ENCODE assay signal across 16 cellular contexts in genomic region chr15:65920825-65921309, GRCh38. TPM values are rescaled to one million over a fixed set of nuclear protein-coding genes. Genes with fewer than 3 reads are reported as not detected.
DNase-seq lines count a peak whose midpoint lies in the region; ATAC-seq and TF ChIP-seq lines count a peak whose summit lies in the region.
"Had no signal": no experiment of that assay in that cellular context is flagged by ENCODE, and none has a peak within 500 bp of the region (broad histone marks: within the 10 kb centered on the region; RNA-seq: fewer than 3 reads in every experiment).

No MANE protein-coding gene starts in this region.

- TF ChIP-seq CTCF in mammary epithelial cell (conservative IDR thresholded peaks at IDR 0.05 in 1 of 2, IDR thresholded peaks at IDR 0.05 in 1 of 2; ENCODE audit: extremely low read depth in 1 of 2, insufficient read depth in 1 of 2, low read depth in 1 of 2, low read length in 2 of 2) (no peak), RWPE1 (conservative IDR thresholded peaks at IDR 0.05; ENCODE audit: low read depth) (no peak)

- in situ Hi-C loops in GM23248 (cut with MboI) (no loop called here), mammary epithelial cell (cut with MboI; ENCODE audit: low sequenced_read_pairs in 2 of 2) (no loop called here)

- dilution Hi-C loops in mammary epithelial cell (cut with HindIII; ENCODE audit: low sequenced_read_pairs) = no loop called here

- CTCF ChIA-PET in mammary epithelial cell (lab: Charles Lee; ENCODE audit: low non-redundant PET) = no interaction called here
- CTCF ChIA-PET in RWPE1 (lab: Yijun Ruan, JAX) = interaction anchor here (1.0 kb wide), 1 partner anchor 42 kb away, joined by 3 read pairs; no protein-coding TSS in a partner anchor

- peak; percentile 25 for TF ChIP-seq POLR2A in GM18526 (IDR thresholded peaks at IDR 0.05; ENCODE audit: extremely low read depth, insufficient read length)

- no peak overlapping the region for H3K27ac ChIP-seq in GM23248
- no peak overlapping the region for H3K27ac ChIP-seq in mammary epithelial cell (ENCODE audit: insufficient read depth, low read depth, low read length)
- no peak overlapping the region for H3K27ac ChIP-seq in RWPE1
- H3K27ac ChIP-seq: epithelial cell of prostate, neural progenitor cell, VCaP had no signal

- DNase-seq in GM23248 = peak; percentile 68
- peak; percentile 63 for DNase-seq in stromal cell of bone marrow (ENCODE audit: low read depth)
- DNase-seq in mammary epithelial cell = no peak
- no peak for DNase-seq in RWPE1 (ENCODE audit: low spot score)
- no peak for DNase-seq in COR-L47 (lab: John Stamatoyannopoulos, UW)
- DNase-seq: activated CD8-positive, alpha-beta memory T cell treated with anti-CD3 and anti-CD28 coated beads, Interleukin-2, amount 50 U/mL, for 48 hours; Caco-2; left ventricle myocardium superior; NCI-H2081 treated with DMSO at 0.1 percent for 48 hours had no signal

- H3K9me3 ChIP-seq in GM23248 (ENCODE audit: low read depth) (no peaks in the 10 kb centered on the region), mammary epithelial cell (replicated peaks; ENCODE audit: insufficient read depth, low read length) (no peaks in the 10 kb centered on the region)
- H3K9me3 ChIP-seq: Caco-2 had no signal

- BruUV-seq in mammary epithelial cell (replicated peaks; lab: Mats Ljungman, UMichigan) = no TSS peak

- intact Hi-C loops in mammary epithelial cell (cut with micrococcal nuclease) = no loop called here

- H3K9ac ChIP-seq in GM23248 (no peak overlapping the region), mammary epithelial cell (ENCODE audit: insufficient read depth, low read length) (no peak overlapping the region)
- H3K9ac ChIP-seq: neural progenitor cell had no signal

- H3K36me3 ChIP-seq in GM23248 (ENCODE audit: low read depth) (no peaks in the 10 kb centered on the region), mammary epithelial cell (ENCODE audit: insufficient read depth, low read length) (peaks cover 3% of the 10 kb centered on the region)
- H3K36me3 ChIP-seq: neural progenitor cell had no signal

- no peaks in the 10 kb centered on the region for H3F3A ChIP-seq in GM23248 (ENCODE audit: insufficient read depth)

- peaks cover 17% of the 10 kb centered on the region for H3K4me1 ChIP-seq in GM23248 (ENCODE audit: insufficient read depth)
- H3K4me1 ChIP-seq in mammary epithelial cell (ENCODE audit: insufficient read depth, low read length) = no peaks in the 10 kb centered on the region
- H3K4me1 ChIP-seq: Caco-2 had no signal

- no peak overlapping the region for H3K4me3 ChIP-seq in GM23248
- no peak overlapping the region for H3K4me3 ChIP-seq in mammary epithelial cell (replicated peaks in 1 of 3; ENCODE audit: insufficient read depth in 1 of 3, low read depth in 2 of 3, low read length in 3 of 3)
- H3K4me3 ChIP-seq: neural progenitor cell had no signal

- H3K4me2 ChIP-seq in GM23248 (ENCODE audit: unreplicated experiment) (no peak overlapping the region), mammary epithelial cell (ENCODE audit: insufficient read depth, low read depth, low read length) (no peak overlapping the region)
- H3K4me2 ChIP-seq: neural progenitor cell had no signal

- H3K79me2 ChIP-seq in GM23248 (ENCODE audit: insufficient read depth) = no peaks in the 10 kb centered on the region
- no peaks in the 10 kb centered on the region for H3K79me2 ChIP-seq in mammary epithelial cell (ENCODE audit: insufficient read depth, low read length)

- H2AFZ ChIP-seq in GM23248 = no peak overlapping the region
- H2AFZ ChIP-seq in mammary epithelial cell (ENCODE audit: low read depth, low read length) = no peak overlapping the region
- H2AFZ ChIP-seq: neural progenitor cell had no signal

- POLR2A ChIA-PET in RWPE1 (lab: Yijun Ruan, JAX; ENCODE audit: low non-redundant PET) = interaction anchor here (0.6 kb wide), 1 partner anchor 13 kb away, joined by 3 read pairs; no protein-coding TSS in a partner anchor

- ATAC-seq in HG03571 (IDR thresholded peaks at IDR 0.05; ENCODE audit: unreplicated experiment) = peak; percentile 32
- ATAC-seq: activated naive CD4-positive, alpha-beta T cell treated with anti-CD3 and anti-CD28 coated beads, Interleukin-2, amount 50 U/mL, for 72 hours; left ventricle myocardium superior; SK-N-SH treated with all-trans-retinoic acid at 6 μM for 48 hours had no signal

- H3K9me2 ChIP-seq in GM23248 (ENCODE audit: insufficient read depth) = no peaks in the 10 kb centered on the region

- H3K27me3 ChIP-seq in GM23248 (replicated peaks; ENCODE audit: insufficient read depth) = no peaks in the 10 kb centered on the region
- no peaks in the 10 kb centered on the region for H3K27me3 ChIP-seq in mammary epithelial cell (ENCODE audit: insufficient read depth, low read length)
- H3K27me3 ChIP-seq: neural progenitor cell had no signal

- H4K20me1 ChIP-seq in GM23248 (ENCODE audit: insufficient read depth) (no peaks in the 10 kb centered on the region), mammary epithelial cell (ENCODE audit: insufficient read depth, low read length) (no peaks in the 10 kb centered on the region)

- WGBS in GM23248 (ENCODE audit: low coverage in 1 of 2, low lambda C conversion rate in 2 of 2, missing lambda C conversion rate in 2 of 2), 2 experiments = 77 to 83% methylated on average over 4 of the region's 4 CpGs
- 94% methylated on average over 4 of the region's 4 CpGs for WGBS in mammary epithelial cell (ENCODE audit: low coverage, missing lambda C conversion rate)

RNA-seq across cellular contexts. Expression of gene RAB11A, which starts 51.6 kb away (rescaled TPM):
- 148 and 171 TPM in 2 replicates for total RNA-seq in GM23248 (2014; rRNA removed; shearing (Covaris generic))
- polyA plus RNA-seq in GM23248 (2016; fragmentation: Nextera tagmentation; extraction: Ambion mirVana) (258 and 262 TPM in 2 replicates), mammary epithelial cell (498 TPM)
- total RNA-seq in mammary epithelial cell = 100 to 1,000 TPM; 215 to 220 TPM
- polyA minus RNA-seq in mammary epithelial cell = 220 TPM

Comparison
In these comparisons a context has a peak if more than half of its experiments do, and no peak if none do; other contexts are left out.
1. DNase-seq: peak in GM23248 (single experiment) and stromal cell of bone marrow (single experiment); none in mammary epithelial cell (single experiment), RWPE1 (single experiment) and COR-L47 (single experiment).